In the genomic region with DNA sequence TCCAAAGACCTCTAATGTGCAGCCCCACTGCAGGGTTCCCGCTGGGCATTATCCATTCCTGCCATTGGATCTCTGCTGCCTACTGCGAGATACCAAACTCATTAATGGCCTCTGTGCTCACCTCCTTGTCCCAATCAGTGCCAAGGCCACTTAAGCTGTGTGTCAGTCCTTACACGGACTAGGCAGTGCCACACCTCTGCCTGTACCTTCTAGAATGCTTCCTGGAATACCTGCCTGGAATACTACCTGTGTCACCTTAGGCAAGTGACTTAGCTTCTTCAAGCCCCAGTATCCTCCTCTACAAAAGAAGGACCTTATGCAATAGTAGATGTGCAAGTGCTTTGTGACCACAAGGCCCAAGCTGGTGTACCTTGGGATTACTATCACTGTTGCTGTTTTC, we compare ENCODE assay signal across 22 cellular contexts.
"Had no signal": no experiment of that assay in that cellular context is flagged by ENCODE, and none has a peak within 500 bp of the region (broad histone marks: within the 10 kb centered on the region; RNA-seq: fewer than 3 reads in every experiment).

No MANE protein-coding gene starts in this region.

- H3K9ac ChIP-seq: neural progenitor cell had no signal

- H3K4me3 ChIP-seq: left ventricle myocardium inferior, neural progenitor cell, ovary, prostate gland, skin epidermis, suprapubic skin, thoracic aorta, tibial artery, uterus had no signal

- H2AFZ ChIP-seq: neural progenitor cell had no signal

- H3K4me1 ChIP-seq: uterus had no signal

- DNase-seq: hippocampal formation; kidney glomerular epithelial cell; left cardiac atrium; left ventricle myocardium inferior; naive B cell; natural killer cell; nephron progenitor cell; ovary; retina; right cardiac atrium; stimulated activated CD4-positive, alpha-beta T cell treated with anti-CD3 and anti-CD28 coated beads, Interleukin-4, amount 100 ng/mL, for 24 hours; stimulated activated naive CD4-positive, alpha-beta T cell; tibial artery; trophoblast cell; uterus had no signal

- H3K27me3 ChIP-seq: ovary, tibial artery, uterus had no signal

- H3K36me3 ChIP-seq: left ventricle myocardium inferior, neural progenitor cell, ovary, prostate gland, suprapubic skin, thoracic aorta, tibial artery, uterus had no signal

- H3K9me3 ChIP-seq: ovary, prostate gland, suprapubic skin, thoracic aorta, uterus had no signal

- H3K4me2 ChIP-seq: neural progenitor cell had no signal

- ATAC-seq: left cardiac atrium; natural killer cell; right cardiac atrium; sciatic nerve; stimulated activated effector memory CD8-positive, alpha-beta T cell treated with anti-CD3 and anti-CD28 coated beads, Interleukin-12 subunit alpha, Interleukin-12 subunit beta, amount 100 ng/mL, for 72 hours had no signal

- H3K27ac ChIP-seq: left ventricle myocardium inferior, neural progenitor cell, ovary, prostate gland, skin epidermis, suprapubic skin, thoracic aorta, uterus had no signal
